Comparison of ENCODE assay signal across 22 cellular contexts in genomic region chr4:44563496-44563895, GRCh38.
DNase-seq lines count a peak whose midpoint lies in the region; ATAC-seq, FAIRE-seq and TF ChIP-seq lines count a peak whose summit lies in the region.
"Had no signal": no experiment of that assay in that cellular context is flagged by ENCODE, and none has a peak within 500 bp of the region (broad histone marks: within the 10 kb centered on the region; RNA-seq: fewer than 3 reads in every experiment).

No MANE protein-coding gene starts in this region.

- no peaks in the 10 kb centered on the region for H3K36me3 ChIP-seq in PC-3 (ENCODE audit: low read depth, low read length)
- no peaks in the 10 kb centered on the region for H3K36me3 ChIP-seq in bronchial epithelial cell (ENCODE audit: control insufficient read depth, insufficient read depth, low read length)
- no peaks in the 10 kb centered on the region for H3K36me3 ChIP-seq in prostate gland
- H3K36me3 ChIP-seq: BE2C had no signal

- H3K4me2 ChIP-seq in PC-3 (ENCODE audit: low read length): no peak overlapping the region

- intact Hi-C loops in PC-3 (cut with micrococcal nuclease) (no loop called here), prostate gland (cut with DNase I) (no loop called here)

- TF ChIP-seq CTCF in PC-3 (conservative IDR thresholded peaks at IDR 0.05; ENCODE audit: low read depth, low read length) (no peak), bronchial epithelial cell (IDR thresholded peaks at IDR 0.05; ENCODE audit: insufficient read depth, low read length, severe bottlenecking) (no peak), foreskin keratinocyte (conservative IDR thresholded peaks at IDR 0.05) (no peak), prostate gland (IDR thresholded peaks at IDR 0.05) (no peak)

- POLR2A ChIA-PET in PC-3 (lab: Charles Lee; ENCODE audit: unreplicated experiment): no interaction called here

- no peak overlapping the region for H2AFZ ChIP-seq in PC-3 (ENCODE audit: low read length)

- ATAC-seq in PC-3 (no peak), foreskin keratinocyte (peak; percentile 69), left lobe of liver (no peak)
- ATAC-seq: GM12878 had no signal

- FAIRE-seq in bronchial epithelial cell (lab: Jason Lieb, UNC): no peak
- FAIRE-seq: A204.1, GM12878, H1, HTR-8/SVneo had no signal

- DNase-seq in PC-3 (peak; percentile 6), bronchial epithelial cell (ENCODE audit: low read depth) (peak; percentile 35), foreskin keratinocyte (peak in 1 of 2 donors; percentile 42), superior temporal gyrus (ENCODE audit: extremely low spot score) (peak; percentile 24), foreskin melanocyte (no peak), left lobe of liver (ENCODE audit: low spot score) (no peak), prostate gland (ENCODE audit: low spot score) (no peak)
- DNase-seq: ACHN; BE2C; C1 segment of cervical spinal cord; CD4-positive, CD25-positive, alpha-beta regulatory T cell; CD8-positive, alpha-beta memory T cell; COR-L47; DMS 273 treated with DMSO at 0.1 percent for 48 hours; DMS53; DND-41; EL; H9 had no signal

- no peak overlapping the region for H3K4me3 ChIP-seq in PC-3 (ENCODE audit: low read length)
- H3K4me3 ChIP-seq in bronchial epithelial cell (ENCODE audit: low read depth, low read length): no peak overlapping the region
- H3K4me3 ChIP-seq in prostate gland: no peak overlapping the region
- H3K4me3 ChIP-seq: GM12878 had no signal

- H3F3A ChIP-seq in PC-3 (ENCODE audit: low read length, unreplicated experiment): no peaks in the 10 kb centered on the region

- H3K27ac ChIP-seq in PC-3 (ENCODE audit: low read length) (no peak overlapping the region), foreskin keratinocyte (no peak overlapping the region), prostate gland (no peak overlapping the region)

- no peak for TF ChIP-seq POLR2A in prostate gland (IDR thresholded peaks at IDR 0.05)

- CTCF ChIA-PET in PC-3 (lab: Charles Lee): no interaction called here

- H3K4me1 ChIP-seq in PC-3 (ENCODE audit: insufficient read depth, low read length): no peaks in the 10 kb centered on the region
- no peaks in the 10 kb centered on the region for H3K4me1 ChIP-seq in foreskin keratinocyte
- no peaks in the 10 kb centered on the region for H3K4me1 ChIP-seq in prostate gland (replicated peaks)
- H3K4me1 ChIP-seq: BE2C had no signal

- H3K79me2 ChIP-seq in PC-3 (ENCODE audit: low read length): no peaks in the 10 kb centered on the region

- no peak overlapping the region for H3K9ac ChIP-seq in PC-3 (ENCODE audit: low read length)

- no peaks in the 10 kb centered on the region for H4K20me1 ChIP-seq in PC-3 (ENCODE audit: low read length)

- H3K9me3 ChIP-seq in PC-3 (ENCODE audit: low read length) (no peaks in the 10 kb centered on the region), prostate gland (no peaks in the 10 kb centered on the region)
- H3K9me3 ChIP-seq: BE2C had no signal

- no peaks in the 10 kb centered on the region for H3K9me2 ChIP-seq in PC-3 (replicated peaks; ENCODE audit: low read length)

- H3K27me3 ChIP-seq in PC-3 (ENCODE audit: low read length) (no peaks in the 10 kb centered on the region), bronchial epithelial cell (ENCODE audit: control insufficient read depth, insufficient read depth, low read length) (no peaks in the 10 kb centered on the region), foreskin keratinocyte (no peaks in the 10 kb centered on the region), prostate gland (replicated peaks; ENCODE audit: insufficient read depth) (no peaks in the 10 kb centered on the region)
- H3K27me3 ChIP-seq: BE2C had no signal

- no TSS peak for BruUV-seq in PC-3 (replicated peaks; lab: Mats Ljungman, UMichigan)

Comparison
In these comparisons a context has a peak if more than half of its experiments do, and no peak if none do; other contexts are left out.
1. DNase-seq: peak in PC-3 (single experiment), bronchial epithelial cell (single experiment) and superior temporal gyrus (single experiment); none in foreskin melanocyte (single experiment), left lobe of liver (single experiment) and prostate gland (single experiment).